1 cellular context compared by ENCODE assay signal in genomic region chr13:52652170-52652979, GRCh38.
TF ChIP-seq lines count a peak whose summit lies in the region.

Gene SUGT1 (plus strand): TSS chr13:52652836. CDS start chr13:52652921, 85 bp downstream.

TF ChIP-seq in HepG2, 621 proteins besides CTCF, POLR2A, EP300 and RAD21 (continued from another document and continues in another):
- TF ChIP-seq LCORL (IDR thresholded peaks at IDR 0.05): no peak
- peak; percentile 48; the same call in 1 of the 2 replicates for TF ChIP-seq LCORL (CRISPR knock-in tag; IDR thresholded peaks at IDR 0.05)
- peak; percentile 70; the same call in 1 of the 2 replicates for TF ChIP-seq ZNF451 (CRISPR knock-in tag; IDR thresholded peaks at IDR 0.05)
- TF ChIP-seq ZNF710 (CRISPR knock-in tag; IDR thresholded peaks at IDR 0.05; ENCODE audit: borderline replicate concordance): 0 out of 2 replicates have a peak, but pooled peaks have one; percentile 73
- TF ChIP-seq GMEB2 (CRISPR knock-in tag; IDR thresholded peaks at IDR 0.05; ENCODE audit: low read depth): peak; percentile 84
- TF ChIP-seq HOMEZ (CRISPR knock-in tag; IDR thresholded peaks at IDR 0.05; ENCODE audit: low read depth): peak; percentile 8; the same call in 1 of the 2 replicates
- no peak for TF ChIP-seq ZNF616 (CRISPR knock-in tag; IDR thresholded peaks at IDR 0.05; ENCODE audit: low read depth)
- TF ChIP-seq SATB2 (CRISPR knock-in tag; IDR thresholded peaks at IDR 0.05): 0 out of 2 replicates have a peak, but pooled peaks have one; percentile 54
- no peak for TF ChIP-seq RBAK (CRISPR knock-in tag; IDR thresholded peaks at IDR 0.05)
- no peak for TF ChIP-seq ZUFSP (CRISPR knock-in tag; IDR thresholded peaks at IDR 0.05; ENCODE audit: borderline replicate concordance)
- peak; percentile 54; the same call in 1 of the 2 replicates for TF ChIP-seq ZNF441 (CRISPR knock-in tag; IDR thresholded peaks at IDR 0.05; ENCODE audit: borderline replicate concordance)
- 0 out of 2 replicates have a peak, but pooled peaks have one; percentile 43 for TF ChIP-seq BRCA1 (CRISPR knock-in tag; IDR thresholded peaks at IDR 0.05)
- no peak for TF ChIP-seq RAD51 (IDR thresholded peaks at IDR 0.05; ENCODE audit: borderline replicate concordance)
- TF ChIP-seq TBL1XR1 (IDR thresholded peaks at IDR 0.05; ENCODE audit: borderline replicate concordance, low read length, partially characterized antibody): peak; percentile 44
- no peak for TF ChIP-seq ZNF484 (CRISPR knock-in tag; IDR thresholded peaks at IDR 0.05; ENCODE audit: borderline replicate concordance, low read depth)
- no peak for TF ChIP-seq TRAFD1 (CRISPR knock-in tag; IDR thresholded peaks at IDR 0.05; ENCODE audit: borderline replicate concordance)
- TF ChIP-seq ZNF318 (CRISPR knock-in tag; IDR thresholded peaks at IDR 0.05): no peak
- TF ChIP-seq ATF3 (CRISPR knock-in tag; IDR thresholded peaks at IDR 0.05): peak; percentile 40; the same call in 1 of the 2 replicates
- peak; percentile 64; the same call in 1 of the 2 replicates for TF ChIP-seq CREBL2 (CRISPR knock-in tag; IDR thresholded peaks at IDR 0.05; ENCODE audit: borderline replicate concordance)
- peak; percentile 39; the same call in 1 of the 2 replicates for TF ChIP-seq POGK (CRISPR knock-in tag; conservative IDR thresholded peaks at IDR 0.05)
- peak; percentile 28; the same call in 1 of the 2 replicates for TF ChIP-seq CEBPG (CRISPR knock-in tag; IDR thresholded peaks at IDR 0.05)
- TF ChIP-seq RORA (CRISPR knock-in tag; IDR thresholded peaks at IDR 0.05): no peak
- TF ChIP-seq SMAD9 (CRISPR knock-in tag; IDR thresholded peaks at IDR 0.05): no peak
- peak; percentile 13; the same call in 1 of the 2 replicates for TF ChIP-seq MED13 (CRISPR knock-in tag; IDR thresholded peaks at IDR 0.05)
- no peak; the same call in 1 of the 2 replicates for TF ChIP-seq EHMT2 (IDR thresholded peaks at IDR 0.05; ENCODE audit: borderline replicate concordance, low read depth, low read length)
- TF ChIP-seq SIX1 (CRISPR knock-in tag; IDR thresholded peaks at IDR 0.05; ENCODE audit: borderline replicate concordance): 0 out of 2 replicates have a peak, but pooled peaks have one; percentile 21
- TF ChIP-seq UBTF (CRISPR knock-in tag; IDR thresholded peaks at IDR 0.05): peak; percentile 100
- TF ChIP-seq YY1 (IDR thresholded peaks at IDR 0.05; ENCODE audit: insufficient read depth, insufficient replicate concordance, low read depth, low read length): peak; percentile 95
- TF ChIP-seq TFDP2 (CRISPR knock-in tag; IDR thresholded peaks at IDR 0.05): peak; percentile 83
- peak; percentile 15; the same call in 1 of the 2 replicates for TF ChIP-seq ZNF83 (CRISPR knock-in tag; IDR thresholded peaks at IDR 0.05; ENCODE audit: borderline replicate concordance)
